19 cellular contexts compared by ENCODE assay signal in genomic region chr6:13688692-13689196, GRCh38. TPM values are rescaled to one million over a fixed set of nuclear protein-coding genes. Genes with fewer than 3 reads are reported as not detected.
DNase-seq lines count a peak whose midpoint lies in the region; ATAC-seq and TF ChIP-seq lines count a peak whose summit lies in the region.
"Had no signal": no experiment of that assay in that cellular context is flagged by ENCODE, and none has a peak within 500 bp of the region (broad histone marks: within the 10 kb centered on the region; RNA-seq: fewer than 3 reads in every experiment).

No MANE protein-coding gene starts in this region.

- 91% methylated on average over 5 of the region's 5 CpGs for WGBS in smooth muscle cell (ENCODE audit: low lambda C conversion rate)

- peak overlapping the region; percentile 80 for H3K27ac Mint-ChIP-seq in activated CD4-positive, alpha-beta T cell treated with anti-CD3 and anti-CD28 coated beads, Interleukin-2, amount 10 ng/mL, durations not matched to agents 7 days and 5 days
- H3K27ac Mint-ChIP-seq in activated naive CD8-positive, alpha-beta T cell = peak overlapping the region; percentile 88
- peak overlapping the region; percentile 88 to 92 for H3K27ac Mint-ChIP-seq in natural killer cell
- H3K27ac Mint-ChIP-seq: stimulated activated naive B cell treated with anti-CD40 and anti-IgM and Interleukin-4, amounts not matched to agents 10 μg/mL and 1 μg/mL and 100 μg/mL, for 72 hours had no signal

- H3K36me3 Mint-ChIP-seq in activated CD4-positive, alpha-beta T cell treated with anti-CD3 and anti-CD28 coated beads, Interleukin-2, amount 10 ng/mL, durations not matched to agents 7 days and 5 days (ENCODE audit: low read depth) = peaks cover 60% of the 10 kb centered on the region
- peaks cover 7% of the 10 kb centered on the region for H3K36me3 Mint-ChIP-seq in activated naive CD8-positive, alpha-beta T cell
- H3K36me3 Mint-ChIP-seq in natural killer cell = no peaks in the 10 kb centered on the region

- no peak overlapping the region for H3K4me2 ChIP-seq in smooth muscle cell

- intact Hi-C loops in natural killer cell (cut with micrococcal nuclease) = no loop called here

- H3K9ac ChIP-seq in smooth muscle cell (ENCODE audit: low read depth) = no peak overlapping the region

- H3K9me3 ChIP-seq in HEK293 (ENCODE audit: control insufficient read depth, insufficient read depth, low read depth, low read length) (no peaks in the 10 kb centered on the region), smooth muscle cell (replicated peaks; ENCODE audit: low read depth) (no peaks in the 10 kb centered on the region), MG63 (no peaks in the 10 kb centered on the region)
- H3K9me3 ChIP-seq: left lung, tibial nerve had no signal

- H3K36me3 ChIP-seq in HEK293 (ENCODE audit: control insufficient read depth in 2 of 2, insufficient read depth in 1 of 2, low read length in 2 of 2) (peaks cover 3 to 5% of the 10 kb centered on the region in 2 experiments; a peak in 2 of 3 replicates), smooth muscle cell (ENCODE audit: low read depth) (no peaks in the 10 kb centered on the region), MG63 (peaks cover 32% of the 10 kb centered on the region)
- H3K36me3 ChIP-seq: left lung had no signal

- peaks cover 93% of the 10 kb centered on the region for H3K79me2 ChIP-seq in smooth muscle cell (ENCODE audit: low read depth)

- CTCF ChIA-PET in activated CD4-positive, alpha-beta T cell treated with anti-CD3 and anti-CD28 coated beads, Interleukin-2, amount 10 ng/mL, durations not matched to agents 7 days and 5 days (lab: Charles Lee) = interaction anchor here (0.6 to 0.8 kb wide), 4 partner anchors 29 to 1955 kb away, joined by 3 to 4 read pairs (median 4); no protein-coding TSS in a partner anchor
- CTCF ChIA-PET in HEK293 (lab: Yijun Ruan, JAX) = interaction anchor here (0.6 kb wide), 1 partner anchor 61 kb away, joined by 3 read pairs; no protein-coding TSS in a partner anchor

- POLR2A ChIA-PET in activated CD4-positive, alpha-beta T cell treated with anti-CD3 and anti-CD28 coated beads, Interleukin-2, amount 10 ng/mL, durations not matched to agents 7 days and 5 days (lab: Charles Lee) = no interaction called here
- POLR2A ChIA-PET in HEK293 (lab: Yijun Ruan, JAX) = interaction anchor here (1.1 kb wide), 1 partner anchor 74 kb away, joined by 8 read pairs; no protein-coding TSS in a partner anchor

- H3K27me3 ChIP-seq in smooth muscle cell (ENCODE audit: low read depth) (no peaks in the 10 kb centered on the region), MG63 (no peaks in the 10 kb centered on the region)
- H3K27me3 ChIP-seq: left lung, tibial nerve had no signal

- DNase-seq in activated CD4-positive, alpha-beta T cell treated with anti-CD3 and anti-CD28 coated beads, Interleukin-2, amount 10 ng/mL, durations not matched to agents 7 days and 5 days = no peak
- DNase-seq in activated CD4-positive, alpha-beta T cell treated with anti-CD3 and anti-CD28 coated beads, Interleukin-2, amount 50 U/mL, for 4 hours = no peak
- DNase-seq in natural killer cell = no peak
- DNase-seq in AG08395 (ENCODE audit: low spot score) = no peak
- DNase-seq in smooth muscle cell (lab: John Stamatoyannopoulos, UW; ENCODE audit: unreplicated experiment) = no peak
- no peak for DNase-seq in MG63
- DNase-seq: ACHN; DMS79; effector CD4-positive, alpha-beta T cell; left lung; NCI-H146; NCI-H446; retina; stimulated activated naive B cell treated with anti-CD40 and anti-IgM and Interleukin-4, amounts not matched to agents 10 μg/mL and 1 μg/mL and 100 μg/mL, for 72 hours; WERI-Rb-1 had no signal

- no peak overlapping the region for H2AFZ ChIP-seq in smooth muscle cell (ENCODE audit: low read depth)

- H3K27me3 Mint-ChIP-seq in activated CD4-positive, alpha-beta T cell treated with anti-CD3 and anti-CD28 coated beads, Interleukin-2, amount 10 ng/mL, durations not matched to agents 7 days and 5 days = no peaks in the 10 kb centered on the region
- H3K27me3 Mint-ChIP-seq in activated naive CD8-positive, alpha-beta T cell = no peaks in the 10 kb centered on the region
- no peaks in the 10 kb centered on the region for H3K27me3 Mint-ChIP-seq in natural killer cell (ENCODE audit: low read depth in 2 of 2)
- H3K27me3 Mint-ChIP-seq: stimulated activated naive B cell treated with anti-CD40 and anti-IgM and Interleukin-4, amounts not matched to agents 10 μg/mL and 1 μg/mL and 100 μg/mL, for 72 hours had no signal

- H3K4me1 ChIP-seq in HEK293 (ENCODE audit: control insufficient read depth, insufficient read depth, low read length) (peaks cover 4% of the 10 kb centered on the region; the same call in 1 of the 2 replicates), smooth muscle cell (ENCODE audit: low read depth) (no peaks in the 10 kb centered on the region)

- no peak overlapping the region for H3K4me3 ChIP-seq in HEK293 (ENCODE audit: low read depth, low read length)
- no peak overlapping the region for H3K4me3 ChIP-seq in smooth muscle cell
- no peak overlapping the region for H3K4me3 ChIP-seq in MG63
- H3K4me3 ChIP-seq: left lung, tibial nerve had no signal

- no peaks in the 10 kb centered on the region for H3K9me3 Mint-ChIP-seq in activated CD4-positive, alpha-beta T cell treated with anti-CD3 and anti-CD28 coated beads, Interleukin-2, amount 10 ng/mL, durations not matched to agents 7 days and 5 days
- H3K9me3 Mint-ChIP-seq in activated naive CD8-positive, alpha-beta T cell (ENCODE audit: low read depth) = peaks cover 7% of the 10 kb centered on the region
- H3K9me3 Mint-ChIP-seq in natural killer cell = no peaks in the 10 kb centered on the region

- H3K27ac ChIP-seq in HEK293 (ENCODE audit: extremely low read depth, low read depth, low read length) (no peak overlapping the region), smooth muscle cell (ENCODE audit: low read depth) (no peak overlapping the region)
- H3K27ac ChIP-seq: RWPE1, tibial nerve, WERI-Rb-1 had no signal

- no peak overlapping the region for H3K4me3 Mint-ChIP-seq in activated CD4-positive, alpha-beta T cell treated with anti-CD3 and anti-CD28 coated beads, Interleukin-2, amount 10 ng/mL, durations not matched to agents 7 days and 5 days
- H3K4me3 Mint-ChIP-seq in activated naive CD8-positive, alpha-beta T cell = peak overlapping the region; percentile 43
- H3K4me3 Mint-ChIP-seq in natural killer cell = peak overlapping the region; percentile 75
- H3K4me3 Mint-ChIP-seq: stimulated activated naive B cell treated with anti-CD40 and anti-IgM and Interleukin-4, amounts not matched to agents 10 μg/mL and 1 μg/mL and 100 μg/mL, for 72 hours had no signal

- no peak for ATAC-seq in natural killer cell
- ATAC-seq: stimulated activated naive B cell treated with anti-CD40 and anti-IgM and Interleukin-4, amounts not matched to agents 10 μg/mL and 1 μg/mL and 100 μg/mL, for 72 hours had no signal

- H3F3A ChIP-seq in smooth muscle cell (ENCODE audit: low read depth) = no peaks in the 10 kb centered on the region

- peaks cover 60% of the 10 kb centered on the region for H3K4me1 Mint-ChIP-seq in activated CD4-positive, alpha-beta T cell treated with anti-CD3 and anti-CD28 coated beads, Interleukin-2, amount 10 ng/mL, durations not matched to agents 7 days and 5 days
- peaks cover 77% of the 10 kb centered on the region for H3K4me1 Mint-ChIP-seq in activated naive CD8-positive, alpha-beta T cell (ENCODE audit: low read depth)
- H3K4me1 Mint-ChIP-seq in natural killer cell = peaks cover 54 to 55% of the 10 kb centered on the region in 2 donors

- peaks cover 74% of the 10 kb centered on the region for H4K20me1 ChIP-seq in smooth muscle cell (ENCODE audit: low read depth)

- no peak for TF ChIP-seq CTCF in HEK293 (tag by site-specific recombination; IDR thresholded peaks at IDR 0.05)
- TF ChIP-seq CTCF in natural killer cell (IDR thresholded peaks at IDR 0.05) = no peak
- no peak for TF ChIP-seq CTCF in smooth muscle cell (IDR thresholded peaks at IDR 0.05; ENCODE audit: borderline replicate concordance, insufficient read depth, poor library complexity, severe bottlenecking)

TF ChIP-seq in HEK293, 187 proteins besides CTCF, POLR2A, EP300 and RAD21 (continues in another document):
- TF ChIP-seq, protein P1, sequence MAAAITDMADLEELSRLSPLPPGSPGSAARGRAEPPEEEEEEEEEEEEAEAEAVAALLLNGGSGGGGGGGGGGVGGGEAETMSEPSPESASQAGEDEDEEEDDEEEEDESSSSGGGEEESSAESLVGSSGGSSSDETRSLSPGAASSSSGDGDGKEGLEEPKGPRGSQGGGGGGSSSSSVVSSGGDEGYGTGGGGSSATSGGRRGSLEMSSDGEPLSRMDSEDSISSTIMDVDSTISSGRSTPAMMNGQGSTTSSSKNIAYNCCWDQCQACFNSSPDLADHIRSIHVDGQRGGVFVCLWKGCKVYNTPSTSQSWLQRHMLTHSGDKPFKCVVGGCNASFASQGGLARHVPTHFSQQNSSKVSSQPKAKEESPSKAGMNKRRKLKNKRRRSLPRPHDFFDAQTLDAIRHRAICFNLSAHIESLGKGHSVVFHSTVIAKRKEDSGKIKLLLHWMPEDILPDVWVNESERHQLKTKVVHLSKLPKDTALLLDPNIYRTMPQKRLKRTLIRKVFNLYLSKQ (tag by site-specific recombination; IDR thresholded peaks at IDR 0.05; ENCODE audit: borderline replicate concordance) = no peak
- peak; percentile 18; the same call in 1 of the 2 replicates for TF ChIP-seq ZNF18 (tag by site-specific recombination; IDR thresholded peaks at IDR 0.05)
- TF ChIP-seq ZNF138 (tag by site-specific recombination; IDR thresholded peaks at IDR 0.05; ENCODE audit: borderline replicate concordance) = no peak
- TF ChIP-seq ZNF248 (tag by site-specific recombination; IDR thresholded peaks at IDR 0.05) = no peak

RNA-seq across cellular contexts. Expression of gene RANBP9, which starts 22.9 kb away (rescaled TPM):
- 10 to 100 TPM; 51.1 to 56.1 TPM for total RNA-seq in activated CD4-positive, alpha-beta T cell treated with anti-CD3 and anti-CD28 coated beads, Interleukin-2, amount 10 ng/mL, durations not matched to agents 7 days and 5 days
- 10 to 100 TPM; 52.2 to 62.5 (median 57.6) TPM for total RNA-seq in natural killer cell
- total RNA-seq in smooth muscle cell = 40.9 and 50.3 TPM in 2 replicates
- 26.9 and 29.5 TPM in 2 replicates for polyA plus RNA-seq in smooth muscle cell
- 45.2 and 62.2 TPM in 2 replicates for total RNA-seq in MG63 (2014; rRNA removed; shearing (Covaris generic); ENCODE audit: low replicate concordance)
